In genomic region chr2:69147841-69148533, GRCh38 we compare ENCODE assay signal across 1 cellular context.
TF ChIP-seq lines count a peak whose summit lies in the region.

No MANE protein-coding gene starts in this region.

TF ChIP-seq in IMR-90, 13 proteins besides CTCF, POLR2A, EP300 and RAD21:
- TF ChIP-seq MAFK (IDR thresholded peaks at IDR 0.05; ENCODE audit: low read depth, low read length) (no peak), USF2 (IDR thresholded peaks at IDR 0.05; ENCODE audit: low read depth, low read length) (no peak), CHD1 (IDR thresholded peaks at IDR 0.05; ENCODE audit: low read depth, low read length) (no peak), BHLHE40 (IDR thresholded peaks at IDR 0.05; ENCODE audit: low read depth, low read length) (no peak), MXI1 (IDR thresholded peaks at IDR 0.05; ENCODE audit: borderline replicate concordance, low read depth, low read length) (no peak), NFE2L2 (IDR thresholded peaks at IDR 0.05; ENCODE audit: low read depth, low read length) (no peak), CEBPB (IDR thresholded peaks at IDR 0.05; ENCODE audit: low read depth, low read length) (no peak), RFX5 (IDR thresholded peaks at IDR 0.05; ENCODE audit: low read depth, low read length) (no peak), SMC3 (IDR thresholded peaks at IDR 0.05; ENCODE audit: low read depth, low read length) (no peak), FOS (IDR thresholded peaks at IDR 0.05; ENCODE audit: low read depth, low read length) (no peak), RCOR1 (IDR thresholded peaks at IDR 0.05; ENCODE audit: insufficient replicate concordance, low read length) (no peak), ELK1 (IDR thresholded peaks at IDR 0.05; ENCODE audit: borderline replicate concordance, low read depth, low read length) (no peak), MAZ (IDR thresholded peaks at IDR 0.05; ENCODE audit: borderline replicate concordance, low read depth, low read length) (no peak)
